Comparison of ENCODE assay signal across 1 cellular context in genomic region chr18:8794133-8794986, GRCh38.
A peak's percentile ranks its signal among the peaks of the same experiment; 100 is the strongest.
TF ChIP-seq lines count a peak whose summit lies in the region.

No MANE protein-coding gene starts in this region.

TF ChIP-seq in HepG2, 621 proteins besides CTCF, POLR2A, EP300 and RAD21 (continued from another document and continues in another):
- TF ChIP-seq BRF2 (CRISPR knock-in tag; IDR thresholded peaks at IDR 0.05) (no peak), MYC (CRISPR knock-in tag; IDR thresholded peaks at IDR 0.05; ENCODE audit: borderline replicate concordance) (no peak), ARID5B (CRISPR knock-in tag; IDR thresholded peaks at IDR 0.05) (peak; percentile 46; the same call in 1 of the 2 replicates), FOXA3 (CRISPR knock-in tag; IDR thresholded peaks at IDR 0.05) (0 out of 2 replicates have a peak, but pooled peaks have one; percentile 9), CEBPB (IDR thresholded peaks at IDR 0.05; ENCODE audit: borderline replicate concordance, low read depth, low read length) (peak; percentile 11; the same call in 1 of the 2 replicates), CREM (IDR thresholded peaks at IDR 0.05) (peak; percentile 31; the same call in 1 of the 2 replicates), CREM (CRISPR knock-in tag; IDR thresholded peaks at IDR 0.05) (no peak), SOX13 (IDR thresholded peaks at IDR 0.05) (peak; percentile 50; the same call in 1 of the 2 replicates), SOX13 (CRISPR knock-in tag; conservative IDR thresholded peaks at IDR 0.05 in 1 of 2, IDR thresholded peaks at IDR 0.05 in 1 of 2) (peak in 1 of 2 experiments; percentile 82; a peak in 1 of 4 replicates), ZC3H4 (CRISPR knock-in tag; IDR thresholded peaks at IDR 0.05; ENCODE audit: borderline replicate concordance) (no peak), SOX5 (CRISPR knock-in tag; IDR thresholded peaks at IDR 0.05; ENCODE audit: borderline replicate concordance) (peak; percentile 89; the same call in 1 of the 2 replicates), PPARG (CRISPR knock-in tag; conservative IDR thresholded peaks at IDR 0.05) (0 out of 2 replicates have a peak, but pooled peaks have one; percentile 34), ZNF687 (CRISPR knock-in tag; IDR thresholded peaks at IDR 0.05) (peak; percentile 38), ZNF790 (CRISPR knock-in tag; IDR thresholded peaks at IDR 0.05; ENCODE audit: borderline replicate concordance) (no peak), ATAD3A (CRISPR knock-in tag; IDR thresholded peaks at IDR 0.05) (no peak), ZNF33A (CRISPR knock-in tag; IDR thresholded peaks at IDR 0.05; ENCODE audit: borderline replicate concordance) (no peak), TEAD3 (CRISPR knock-in tag; optimal IDR thresholded peaks at IDR 0.05; ENCODE audit: borderline replicate concordance) (no peak), PAXIP1 (CRISPR knock-in tag; conservative IDR thresholded peaks at IDR 0.05) (peak; percentile 32; the same call in 1 of the 2 replicates), SAP130 (CRISPR knock-in tag; IDR thresholded peaks at IDR 0.05; ENCODE audit: low read depth) (peak; percentile 25; the same call in 1 of the 2 replicates), HNF1A (IDR thresholded peaks at IDR 0.05; ENCODE audit: low read depth) (peak; percentile 40; the same call in 1 of the 2 replicates), HNF1A (CRISPR knock-in tag; IDR thresholded peaks at IDR 0.05; ENCODE audit: borderline replicate concordance) (no peak), MAFG (CRISPR knock-in tag; IDR thresholded peaks at IDR 0.05) (no peak), THRA (CRISPR knock-in tag; IDR thresholded peaks at IDR 0.05; ENCODE audit: borderline replicate concordance) (no peak), SALL1 (CRISPR knock-in tag; IDR thresholded peaks at IDR 0.05) (no peak), RERE (CRISPR knock-in tag; IDR thresholded peaks at IDR 0.05; ENCODE audit: low read depth) (no peak), ZMAT5 (CRISPR knock-in tag; IDR thresholded peaks at IDR 0.05; ENCODE audit: borderline replicate concordance, low read depth) (no peak), LCORL (IDR thresholded peaks at IDR 0.05) (no peak), LCORL (CRISPR knock-in tag; IDR thresholded peaks at IDR 0.05) (0 out of 2 replicates have a peak, but pooled peaks have one; percentile 19), ZNF883 (CRISPR knock-in tag; IDR thresholded peaks at IDR 0.05; ENCODE audit: not compliant biosample characterization) (no peak), ZNF264 (CRISPR knock-in tag; IDR thresholded peaks at IDR 0.05) (no peak)
